Comparison of ENCODE assay signal across 20 cellular contexts in the genomic region with DNA sequence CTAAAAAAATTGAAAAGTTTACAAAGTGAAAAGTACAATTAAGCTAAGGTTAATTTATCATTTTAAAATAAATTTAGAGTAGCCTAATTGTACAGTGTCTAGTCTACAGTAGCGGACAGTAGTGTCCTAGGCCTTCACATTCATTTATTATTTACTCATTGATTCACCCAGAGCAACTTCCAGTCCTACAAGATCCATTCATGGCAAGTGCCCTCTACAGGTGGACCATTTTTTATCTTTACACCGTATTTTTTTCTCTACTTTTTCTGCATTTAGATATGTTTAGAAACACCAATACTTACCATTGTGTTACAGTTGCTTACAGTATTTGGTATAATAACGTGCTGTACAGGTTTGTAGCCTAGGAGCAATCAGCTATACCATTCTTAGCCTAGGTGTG.
"Had no signal": no experiment of that assay in that cellular context is flagged by ENCODE, and none has a peak within 500 bp of the region (broad histone marks: within the 10 kb centered on the region; RNA-seq: fewer than 3 reads in every experiment).

No MANE protein-coding gene starts in this region.

- ATAC-seq: activated CD8-positive, alpha-beta T cell treated with anti-CD3 and anti-CD28 coated beads, Interleukin-2, amount 10 ng/mL, durations not matched to agents 7 days and 5 days; activated naive CD8-positive, alpha-beta T cell treated with anti-CD3 and anti-CD28 coated beads, Interleukin-2, amount 50 U/mL, for 24 hours; lower lobe of right lung; naive thymus-derived CD8-positive, alpha-beta T cell; stimulated activated effector memory CD8-positive, alpha-beta T cell treated with anti-CD3 and anti-CD28 coated beads, Interleukin-12 subunit alpha, Interleukin-12 subunit beta, amount 100 ng/mL, for 72 hours had no signal

- H3K4me3 Mint-ChIP-seq: activated B cell treated with CpG ODN at 0.5 μM for 24 hours; activated CD4-positive, alpha-beta T cell treated with anti-CD3 and anti-CD28 coated beads, Interleukin-2, amount 10 ng/mL, durations not matched to agents 24 days and 14 days; activated CD8-positive, alpha-beta T cell treated with anti-CD3 and anti-CD28 coated beads, Interleukin-2, amount 10 ng/mL, durations not matched to agents 7 days and 5 days; activated naive CD4-positive, alpha-beta T cell treated with anti-CD3 and anti-CD28 coated beads, Interleukin-2, amount 10 ng/mL, durations not matched to agents 7 days and 5 days; activated naive CD8-positive, alpha-beta T cell treated with anti-CD3 and anti-CD28 coated beads, Interleukin-2, amount 50 U/mL, for 24 hours; activated T-cell treated with anti-CD3 and anti-CD28 coated beads, Interleukin-2, amount 50 U/mL, for 24 hours; brain; naive thymus-derived CD8-positive, alpha-beta T cell; stimulated activated effector memory CD8-positive, alpha-beta T cell treated with anti-CD3 and anti-CD28 coated beads, Interleukin-12 subunit alpha, Interleukin-12 subunit beta, amount 100 ng/mL, for 72 hours; type B pancreatic cell had no signal

- H3K9me3 Mint-ChIP-seq: activated B cell treated with CpG ODN at 0.5 μM for 24 hours; activated CD4-positive, alpha-beta T cell treated with anti-CD3 and anti-CD28 coated beads, Interleukin-2, amount 10 ng/mL, durations not matched to agents 24 days and 14 days; activated naive CD4-positive, alpha-beta T cell treated with anti-CD3 and anti-CD28 coated beads, Interleukin-2, amount 10 ng/mL, durations not matched to agents 7 days and 5 days; activated naive CD8-positive, alpha-beta T cell treated with anti-CD3 and anti-CD28 coated beads, Interleukin-2, amount 50 U/mL, for 24 hours; activated T-cell treated with anti-CD3 and anti-CD28 coated beads, Interleukin-2, amount 50 U/mL, for 24 hours; naive thymus-derived CD8-positive, alpha-beta T cell; stimulated activated effector memory CD8-positive, alpha-beta T cell treated with anti-CD3 and anti-CD28 coated beads, Interleukin-12 subunit alpha, Interleukin-12 subunit beta, amount 100 ng/mL, for 72 hours had no signal

- H3K4me1 Mint-ChIP-seq: activated B cell treated with CpG ODN at 0.5 μM for 24 hours; activated CD4-positive, alpha-beta T cell treated with anti-CD3 and anti-CD28 coated beads, Interleukin-2, amount 10 ng/mL, durations not matched to agents 24 days and 14 days; activated naive CD4-positive, alpha-beta T cell treated with anti-CD3 and anti-CD28 coated beads, Interleukin-2, amount 10 ng/mL, durations not matched to agents 7 days and 5 days; activated naive CD8-positive, alpha-beta T cell treated with anti-CD3 and anti-CD28 coated beads, Interleukin-2, amount 50 U/mL, for 24 hours; brain; naive thymus-derived CD8-positive, alpha-beta T cell; stimulated activated effector memory CD8-positive, alpha-beta T cell treated with anti-CD3 and anti-CD28 coated beads, Interleukin-12 subunit alpha, Interleukin-12 subunit beta, amount 100 ng/mL, for 72 hours had no signal

- H3K27me3 Mint-ChIP-seq: activated B cell treated with CpG ODN at 0.5 μM for 24 hours; activated T-cell treated with anti-CD3 and anti-CD28 coated beads, Interleukin-2, amount 50 U/mL, for 24 hours had no signal

- H3K9me3 ChIP-seq: lower lobe of right lung, ovary, sigmoid colon, stomach, testis had no signal

- H3K27me3 ChIP-seq: ovary, stomach, testis had no signal

- H3K36me3 Mint-ChIP-seq: activated naive CD4-positive, alpha-beta T cell treated with anti-CD3 and anti-CD28 coated beads, Interleukin-2, amount 10 ng/mL, durations not matched to agents 7 days and 5 days; brain; naive thymus-derived CD8-positive, alpha-beta T cell; stimulated activated effector memory CD8-positive, alpha-beta T cell treated with anti-CD3 and anti-CD28 coated beads, Interleukin-12 subunit alpha, Interleukin-12 subunit beta, amount 100 ng/mL, for 72 hours; type B pancreatic cell had no signal

- H3K27ac ChIP-seq: lower lobe of right lung, ovary, sigmoid colon, stomach, testis had no signal

- H3K4me3 ChIP-seq: lower lobe of right lung, ovary, sigmoid colon, stomach, testis had no signal

- H3K27ac Mint-ChIP-seq: activated B cell treated with CpG ODN at 0.5 μM for 24 hours; activated CD4-positive, alpha-beta T cell treated with anti-CD3 and anti-CD28 coated beads, Interleukin-2, amount 10 ng/mL, durations not matched to agents 24 days and 14 days; activated CD8-positive, alpha-beta T cell treated with anti-CD3 and anti-CD28 coated beads, Interleukin-2, amount 10 ng/mL, durations not matched to agents 7 days and 5 days; activated naive CD4-positive, alpha-beta T cell treated with anti-CD3 and anti-CD28 coated beads, Interleukin-2, amount 10 ng/mL, durations not matched to agents 7 days and 5 days; activated naive CD8-positive, alpha-beta T cell treated with anti-CD3 and anti-CD28 coated beads, Interleukin-2, amount 50 U/mL, for 24 hours; activated T-cell treated with anti-CD3 and anti-CD28 coated beads, Interleukin-2, amount 50 U/mL, for 24 hours; brain; naive thymus-derived CD8-positive, alpha-beta T cell; stimulated activated effector memory CD8-positive, alpha-beta T cell treated with anti-CD3 and anti-CD28 coated beads, Interleukin-12 subunit alpha, Interleukin-12 subunit beta, amount 100 ng/mL, for 72 hours; type B pancreatic cell had no signal

- DNase-seq: activated B cell treated with CpG ODN at 0.5 μM for 24 hours; activated CD4-positive, alpha-beta T cell treated with anti-CD3 and anti-CD28 coated beads, Interleukin-2, amount 10 ng/mL, durations not matched to agents 24 days and 14 days; activated CD8-positive, alpha-beta T cell treated with anti-CD3 and anti-CD28 coated beads, Interleukin-2, amount 10 ng/mL, durations not matched to agents 7 days and 5 days; activated naive CD4-positive, alpha-beta T cell treated with anti-CD3 and anti-CD28 coated beads, Interleukin-2, amount 10 ng/mL, durations not matched to agents 7 days and 5 days; activated naive CD8-positive, alpha-beta T cell treated with anti-CD3 and anti-CD28 coated beads, Interleukin-2, amount 50 U/mL, for 24 hours; activated T-cell treated with anti-CD3 and anti-CD28 coated beads, Interleukin-2, amount 50 U/mL, for 24 hours; anterior cingulate cortex; caudate nucleus; hypothalamus; islet precursor cell; lower lobe of right lung; naive thymus-derived CD8-positive, alpha-beta T cell; ovary; sigmoid colon; stimulated activated CD4-positive, alpha-beta T cell treated with anti-CD3 and anti-CD28 coated beads, Interleukin-4, amount 100 ng/mL, for 24 hours; stomach; testis had no signal

- H3K36me3 ChIP-seq: lower lobe of right lung, ovary, sigmoid colon, stomach had no signal

- H3K4me1 ChIP-seq: lower lobe of right lung, sigmoid colon, stomach had no signal
